ENCODE assay signal across 32 cellular contexts in the genomic region with DNA sequence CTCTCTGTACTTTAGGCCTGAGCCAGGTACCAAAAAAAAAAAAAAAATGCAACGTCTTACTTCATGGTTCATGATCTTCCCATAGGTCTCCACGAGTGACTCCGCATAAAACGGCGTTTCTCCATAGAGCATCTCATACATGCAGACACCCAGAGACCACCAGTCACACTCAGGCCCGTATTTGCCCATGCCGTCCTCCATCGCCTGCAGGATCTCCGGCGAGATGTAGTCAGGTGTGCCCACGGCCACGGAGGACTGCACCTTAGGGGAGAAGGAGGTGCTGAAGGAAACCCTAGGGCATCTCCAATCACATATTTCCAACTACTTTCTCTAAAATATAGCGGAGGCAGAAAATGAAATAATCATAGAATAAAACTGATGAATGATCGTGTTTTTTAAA.
"Had no signal": no experiment of that assay in that cellular context is flagged by ENCODE, and none has a peak within 500 bp of the region (broad histone marks: within the 10 kb centered on the region; RNA-seq: fewer than 3 reads in every experiment).

No MANE protein-coding gene starts in this region.

- H3K27me3 Mint-ChIP-seq: dendritic cell treated with granulocyte-macrophage colony-stimulating factor and Interleukin-4, amounts not matched to agents 40 ng/mL and 50 ng/mL, for 4 days; memory B cell; progenitor cell of endocrine pancreas; stimulated activated naive CD8-positive, alpha-beta T cell treated with anti-CD3 and anti-CD28 coated beads, Interleukin-15, amount 100 ng/mL, for 72 hours had no signal

- H2AFZ ChIP-seq: hepatocyte, parathyroid adenoma had no signal

- H3K9ac ChIP-seq: parathyroid adenoma had no signal

- H3K4me1 ChIP-seq: gastroesophageal sphincter, heart left ventricle, left ventricle myocardium inferior, parathyroid adenoma, right lobe of liver, transverse colon, upper lobe of right lung, uterus had no signal

- ATAC-seq: gastroesophageal sphincter; left colon; natural killer cell; stimulated activated naive CD8-positive, alpha-beta T cell treated with anti-CD3 and anti-CD28 coated beads, Interleukin-15, amount 100 ng/mL, for 72 hours; upper lobe of right lung had no signal

- H3K4me3 ChIP-seq: gastroesophageal sphincter, heart left ventricle, hepatocyte, left ventricle myocardium inferior, lung, right lobe of liver, smooth muscle cell, suprapubic skin, transverse colon, upper lobe of right lung, uterus had no signal

- FAIRE-seq: colon, islet of Langerhans had no signal

- H3K4me3 Mint-ChIP-seq: dendritic cell treated with granulocyte-macrophage colony-stimulating factor and Interleukin-4, amounts not matched to agents 40 ng/mL and 50 ng/mL, for 4 days; memory B cell; natural killer cell; neural crest cell; stimulated activated naive CD8-positive, alpha-beta T cell treated with anti-CD3 and anti-CD28 coated beads, Interleukin-15, amount 100 ng/mL, for 72 hours had no signal

- H3K27me3 ChIP-seq: gastroesophageal sphincter, heart left ventricle, hepatocyte, neutrophil, right lobe of liver, suprapubic skin, transverse colon, upper lobe of right lung, uterus had no signal

- H3K36me3 ChIP-seq: neutrophil, uterus had no signal

- H3K9me3 ChIP-seq: right lobe of liver, suprapubic skin, upper lobe of right lung, uterus had no signal

- H3K27ac ChIP-seq: gastroesophageal sphincter, heart left ventricle, hepatocyte, left ventricle myocardium inferior, neutrophil, parathyroid adenoma, right lobe of liver, suprapubic skin, transverse colon, upper lobe of right lung, uterus had no signal

- H3K27ac Mint-ChIP-seq: dendritic cell treated with granulocyte-macrophage colony-stimulating factor and Interleukin-4, amounts not matched to agents 40 ng/mL and 50 ng/mL, for 4 days; memory B cell; natural killer cell; progenitor cell of endocrine pancreas had no signal

- H3K4me1 Mint-ChIP-seq: natural killer cell; stimulated activated naive CD8-positive, alpha-beta T cell treated with anti-CD3 and anti-CD28 coated beads, Interleukin-15, amount 100 ng/mL, for 72 hours had no signal

- H3K4me2 ChIP-seq: hepatocyte, smooth muscle cell had no signal

- DNase-seq: cerebellar nuclear complex; effector CD8-positive, alpha-beta T cell; erythroblast; foreskin fibroblast; heart left ventricle; kidney glomerular epithelial cell; left colon; left ventricle myocardium inferior; natural killer cell; right lobe of liver; stimulated activated CD4-positive, alpha-beta T cell treated with anti-CD3 and anti-CD28 coated beads, Interleukin-12 subunit alpha, Interleukin-12 subunit beta, amount 100 ng/mL, for 4 hours; stimulated activated CD4-positive, alpha-beta T cell treated with anti-CD3 and anti-CD28 coated beads, Interleukin-1b, Interleukin-23, amount 100 ng/mL, for 48 hours; stimulated activated CD4-positive, alpha-beta T cell treated with anti-CD3 and anti-CD28 coated beads, Interleukin-4, amount 100 ng/mL, for 1 hour; stimulated activated CD8-positive, alpha-beta memory T cell treated with anti-CD3 and anti-CD28 coated beads, Interleukin-4, amount 100 ng/mL, for 48 hours; stimulated activated naive CD4-positive, alpha-beta T cell; stimulated activated naive CD8-positive, alpha-beta T cell treated with anti-CD3 and anti-CD28 coated beads, Interleukin-15, amount 100 ng/mL, for 72 hours; transverse colon; upper lobe of right lung; uterus had no signal
